In the genomic region with DNA sequence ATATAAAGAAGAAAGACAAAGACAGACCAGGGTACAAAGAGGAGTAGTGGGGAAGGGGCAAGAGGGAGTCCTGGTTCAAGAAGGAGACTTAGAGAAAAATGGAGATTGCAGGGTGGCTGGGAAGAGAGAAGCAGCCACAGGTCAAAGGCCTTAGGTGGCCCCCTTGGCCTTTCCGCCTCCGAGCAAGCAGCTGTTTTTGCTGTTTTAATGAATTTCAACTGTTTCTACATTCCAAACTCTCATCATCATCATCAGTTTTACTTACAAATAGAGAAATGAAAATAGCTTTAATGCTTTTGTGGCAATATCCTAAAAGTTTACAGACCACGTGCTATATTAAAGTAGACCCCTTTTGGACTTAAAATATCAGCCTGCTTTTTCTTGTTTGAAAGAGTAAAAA, we compare ENCODE assay signal across 1 cellular context.
TF ChIP-seq lines count a peak whose summit lies in the region.

No MANE protein-coding gene starts in this region.

TF ChIP-seq in GM23338, 12 proteins besides CTCF, POLR2A, EP300 and RAD21 (continued from another document):
- TF ChIP-seq, protein P1, sequence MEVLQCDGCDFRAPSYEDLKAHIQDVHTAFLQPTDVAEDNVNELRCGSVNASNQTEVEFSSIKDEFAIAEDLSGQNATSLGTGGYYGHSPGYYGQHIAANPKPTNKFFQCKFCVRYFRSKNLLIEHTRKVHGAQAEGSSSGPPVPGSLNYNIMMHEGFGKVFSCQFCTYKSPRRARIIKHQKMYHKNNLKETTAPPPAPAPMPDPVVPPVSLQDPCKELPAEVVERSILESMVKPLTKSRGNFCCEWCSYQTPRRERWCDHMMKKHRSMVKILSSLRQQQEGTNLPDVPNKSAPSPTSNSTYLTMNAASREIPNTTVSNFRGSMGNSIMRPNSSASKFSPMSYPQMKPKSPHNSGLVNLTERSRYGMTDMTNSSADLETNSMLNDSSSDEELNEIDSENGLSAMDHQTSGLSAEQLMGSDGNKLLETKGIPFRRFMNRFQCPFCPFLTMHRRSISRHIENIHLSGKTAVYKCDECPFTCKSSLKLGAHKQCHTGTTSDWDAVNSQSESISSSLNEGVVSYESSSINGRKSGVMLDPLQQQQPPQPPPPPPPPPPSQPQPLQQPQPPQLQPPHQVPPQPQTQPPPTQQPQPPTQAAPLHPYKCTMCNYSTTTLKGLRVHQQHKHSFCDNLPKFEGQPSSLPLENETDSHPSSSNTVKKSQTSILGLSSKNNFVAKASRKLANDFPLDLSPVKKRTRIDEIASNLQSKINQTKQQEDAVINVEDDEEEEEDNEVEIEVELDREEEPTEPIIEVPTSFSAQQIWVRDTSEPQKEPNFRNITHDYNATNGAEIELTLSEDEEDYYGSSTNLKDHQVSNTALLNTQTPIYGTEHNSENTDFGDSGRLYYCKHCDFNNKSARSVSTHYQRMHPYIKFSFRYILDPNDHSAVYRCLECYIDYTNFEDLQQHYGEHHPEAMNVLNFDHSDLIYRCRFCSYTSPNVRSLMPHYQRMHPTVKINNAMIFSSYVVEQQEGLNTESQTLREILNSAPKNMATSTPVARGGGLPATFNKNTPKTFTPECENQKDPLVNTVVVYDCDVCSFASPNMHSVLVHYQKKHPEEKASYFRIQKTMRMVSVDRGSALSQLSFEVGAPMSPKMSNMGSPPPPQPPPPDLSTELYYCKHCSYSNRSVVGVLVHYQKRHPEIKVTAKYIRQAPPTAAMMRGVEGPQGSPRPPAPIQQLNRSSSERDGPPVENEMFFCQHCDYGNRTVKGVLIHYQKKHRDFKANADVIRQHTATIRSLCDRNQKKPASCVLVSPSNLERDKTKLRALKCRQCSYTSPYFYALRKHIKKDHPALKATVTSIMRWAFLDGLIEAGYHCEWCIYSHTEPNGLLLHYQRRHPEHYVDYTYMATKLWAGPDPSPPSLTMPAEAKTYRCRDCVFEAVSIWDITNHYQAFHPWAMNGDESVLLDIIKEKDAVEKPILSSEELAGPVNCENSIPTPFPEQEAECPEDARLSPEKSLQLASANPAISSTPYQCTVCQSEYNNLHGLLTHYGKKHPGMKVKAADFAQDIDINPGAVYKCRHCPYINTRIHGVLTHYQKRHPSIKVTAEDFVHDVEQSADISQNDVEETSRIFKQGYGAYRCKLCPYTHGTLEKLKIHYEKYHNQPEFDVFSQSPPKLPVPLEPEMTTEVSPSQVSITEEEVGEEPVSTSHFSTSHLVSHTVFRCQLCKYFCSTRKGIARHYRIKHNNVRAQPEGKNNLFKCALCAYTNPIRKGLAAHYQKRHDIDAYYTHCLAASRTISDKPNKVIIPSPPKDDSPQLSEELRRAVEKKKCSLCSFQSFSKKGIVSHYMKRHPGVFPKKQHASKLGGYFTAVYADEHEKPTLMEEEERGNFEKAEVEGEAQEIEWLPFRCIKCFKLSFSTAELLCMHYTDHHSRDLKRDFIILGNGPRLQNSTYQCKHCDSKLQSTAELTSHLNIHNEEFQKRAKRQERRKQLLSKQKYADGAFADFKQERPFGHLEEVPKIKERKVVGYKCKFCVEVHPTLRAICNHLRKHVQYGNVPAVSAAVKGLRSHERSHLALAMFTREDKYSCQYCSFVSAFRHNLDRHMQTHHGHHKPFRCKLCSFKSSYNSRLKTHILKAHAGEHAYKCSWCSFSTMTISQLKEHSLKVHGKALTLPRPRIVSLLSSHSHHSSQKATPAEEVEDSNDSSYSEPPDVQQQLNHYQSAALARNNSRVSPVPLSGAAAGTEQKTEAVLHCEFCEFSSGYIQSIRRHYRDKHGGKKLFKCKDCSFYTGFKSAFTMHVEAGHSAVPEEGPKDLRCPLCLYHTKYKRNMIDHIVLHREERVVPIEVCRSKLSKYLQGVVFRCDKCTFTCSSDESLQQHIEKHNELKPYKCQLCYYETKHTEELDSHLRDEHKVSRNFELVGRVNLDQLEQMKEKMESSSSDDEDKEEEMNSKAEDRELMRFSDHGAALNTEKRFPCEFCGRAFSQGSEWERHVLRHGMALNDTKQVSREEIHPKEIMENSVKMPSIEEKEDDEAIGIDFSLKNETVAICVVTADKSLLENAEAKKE (CRISPR knock-in tag; IDR thresholded peaks at IDR 0.05), result no peak
- TF ChIP-seq POLR2AphosphoS5 (IDR thresholded peaks at IDR 0.05; ENCODE audit: low read depth) (no peak), ZNF114 (CRISPR knock-in tag; IDR thresholded peaks at IDR 0.05) (no peak), NANOG (IDR thresholded peaks at IDR 0.05; ENCODE audit: borderline replicate concordance) (no peak), ZNF331 (CRISPR knock-in tag; IDR thresholded peaks at IDR 0.05; ENCODE audit: low read depth) (no peak), JUNB (IDR thresholded peaks at IDR 0.05; ENCODE audit: unreplicated experiment) (no peak), STAT1 (IDR thresholded peaks at IDR 0.05; ENCODE audit: unreplicated experiment) (no peak)
- TF ChIP-seq, protein P2, sequence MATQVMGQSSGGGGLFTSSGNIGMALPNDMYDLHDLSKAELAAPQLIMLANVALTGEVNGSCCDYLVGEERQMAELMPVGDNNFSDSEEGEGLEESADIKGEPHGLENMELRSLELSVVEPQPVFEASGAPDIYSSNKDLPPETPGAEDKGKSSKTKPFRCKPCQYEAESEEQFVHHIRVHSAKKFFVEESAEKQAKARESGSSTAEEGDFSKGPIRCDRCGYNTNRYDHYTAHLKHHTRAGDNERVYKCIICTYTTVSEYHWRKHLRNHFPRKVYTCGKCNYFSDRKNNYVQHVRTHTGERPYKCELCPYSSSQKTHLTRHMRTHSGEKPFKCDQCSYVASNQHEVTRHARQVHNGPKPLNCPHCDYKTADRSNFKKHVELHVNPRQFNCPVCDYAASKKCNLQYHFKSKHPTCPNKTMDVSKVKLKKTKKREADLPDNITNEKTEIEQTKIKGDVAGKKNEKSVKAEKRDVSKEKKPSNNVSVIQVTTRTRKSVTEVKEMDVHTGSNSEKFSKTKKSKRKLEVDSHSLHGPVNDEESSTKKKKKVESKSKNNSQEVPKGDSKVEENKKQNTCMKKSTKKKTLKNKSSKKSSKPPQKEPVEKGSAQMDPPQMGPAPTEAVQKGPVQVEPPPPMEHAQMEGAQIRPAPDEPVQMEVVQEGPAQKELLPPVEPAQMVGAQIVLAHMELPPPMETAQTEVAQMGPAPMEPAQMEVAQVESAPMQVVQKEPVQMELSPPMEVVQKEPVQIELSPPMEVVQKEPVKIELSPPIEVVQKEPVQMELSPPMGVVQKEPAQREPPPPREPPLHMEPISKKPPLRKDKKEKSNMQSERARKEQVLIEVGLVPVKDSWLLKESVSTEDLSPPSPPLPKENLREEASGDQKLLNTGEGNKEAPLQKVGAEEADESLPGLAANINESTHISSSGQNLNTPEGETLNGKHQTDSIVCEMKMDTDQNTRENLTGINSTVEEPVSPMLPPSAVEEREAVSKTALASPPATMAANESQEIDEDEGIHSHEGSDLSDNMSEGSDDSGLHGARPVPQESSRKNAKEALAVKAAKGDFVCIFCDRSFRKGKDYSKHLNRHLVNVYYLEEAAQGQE (IDR thresholded peaks at IDR 0.05; ENCODE audit: unreplicated experiment), result no peak
